8 cellular contexts compared by ENCODE assay signal in genomic region chr15:101445562-101446526, GRCh38. TPM values are rescaled to one million over a fixed set of nuclear protein-coding genes. Genes with fewer than 3 reads are reported as not detected.
DNase-seq lines count a peak whose midpoint lies in the region; ATAC-seq and TF ChIP-seq lines count a peak whose summit lies in the region.

No MANE protein-coding gene starts in this region.

- H3K27ac ChIP-seq in Peyer's patch (peak overlapping the region; percentile 10 to 51 (median 29)), prostate gland (no peak overlapping the region), MM.1S (ENCODE audit: low read length) (no peak overlapping the region)

- no peak overlapping the region for H3K9ac ChIP-seq in MM.1S (ENCODE audit: low read length)

- no peaks in the 10 kb centered on the region for H3F3A ChIP-seq in MM.1S (ENCODE audit: insufficient read depth, low read length)

- H3K4me1 ChIP-seq in Peyer's patch (no peaks in the 10 kb centered on the region), prostate gland (replicated peaks) (no peaks in the 10 kb centered on the region), MM.1S (ENCODE audit: low read length) (no peaks in the 10 kb centered on the region)

- H3K9me3 ChIP-seq in Peyer's patch (no peaks in the 10 kb centered on the region), prostate gland (no peaks in the 10 kb centered on the region), MM.1S (replicated peaks; ENCODE audit: insufficient read depth, low read length) (no peaks in the 10 kb centered on the region)

- no peaks in the 10 kb centered on the region for H3K79me2 ChIP-seq in MM.1S (ENCODE audit: low read length)

- TF ChIP-seq CTCF in Peyer's patch (IDR thresholded peaks at IDR 0.05), result no peak
- no peak for TF ChIP-seq CTCF in prostate gland (IDR thresholded peaks at IDR 0.05)
- TF ChIP-seq CTCF in MM.1S (IDR thresholded peaks at IDR 0.05; ENCODE audit: low read length), result no peak

- H3K27me3 ChIP-seq in Peyer's patch (no peaks in the 10 kb centered on the region), prostate gland (replicated peaks; ENCODE audit: insufficient read depth) (no peaks in the 10 kb centered on the region), MM.1S (replicated peaks; ENCODE audit: insufficient read depth, low read length) (no peaks in the 10 kb centered on the region)

- intact Hi-C loops in prostate gland (cut with DNase I), result no loop called here

- ATAC-seq in GM21786 (IDR thresholded peaks at IDR 0.05; ENCODE audit: unreplicated experiment), result no peak

- no peak overlapping the region for H3K4me2 ChIP-seq in MM.1S (ENCODE audit: low read depth, low read length)

- TF ChIP-seq POLR2A in Peyer's patch (IDR thresholded peaks at IDR 0.05) (no peak), prostate gland (IDR thresholded peaks at IDR 0.05) (no peak)

- H3K36me3 ChIP-seq in Peyer's patch (no peaks in the 10 kb centered on the region), prostate gland (no peaks in the 10 kb centered on the region), MM.1S (replicated peaks; ENCODE audit: insufficient read depth, low read length) (no peaks in the 10 kb centered on the region)

- no peaks in the 10 kb centered on the region for H4K20me1 ChIP-seq in MM.1S (ENCODE audit: insufficient read depth, low read length)

- no peaks in the 10 kb centered on the region for H3K9me2 ChIP-seq in MM.1S (replicated peaks; ENCODE audit: insufficient read depth, low read length)

- no peak overlapping the region for H2AFZ ChIP-seq in MM.1S (ENCODE audit: low read length)

- WGBS in prostate gland, result 59% methylated on average over 22 of the region's 22 CpGs

- peak; percentile 48 for DNase-seq in H4 (ENCODE audit: low spot score)
- no peak for DNase-seq in Peyer's patch
- DNase-seq in fibroblast of the conjunctiva (ENCODE audit: low read depth), result peak; percentile 61
- DNase-seq in prostate gland (ENCODE audit: low spot score), result peak; percentile 59
- no peak for DNase-seq in NCI-H1930 (lab: John Stamatoyannopoulos, UW)
- DNase-seq in glomerular visceral epithelial cell (ENCODE audit: extremely low spot score), result no peak
- DNase-seq in MM.1S, result no peak

- H3K4me3 ChIP-seq in Peyer's patch (no peak overlapping the region), prostate gland (no peak overlapping the region), MM.1S (ENCODE audit: low read length) (no peak overlapping the region)

RNA-seq across cellular contexts. Expression of gene PCSK6, which starts 43.7 kb away (rescaled TPM):
- not detected in 2 replicates for total RNA-seq in H4 (2014; rRNA removed; shearing (Covaris generic))
- 10 to 100 TPM; 10.6 to 98.2 (median 12.8) TPM for total RNA-seq in Peyer's patch
- 10 to 100 TPM in 1 of 2 donors, 1 to 10 TPM in 1; 4.4 to 84.1 TPM for total RNA-seq in prostate gland

Comparison
In these comparisons a context has a peak if more than half of its experiments do, and no peak if none do; other contexts are left out.
1. DNase-seq: peak in H4 (single experiment), fibroblast of the conjunctiva (single experiment) and prostate gland (single experiment); none in Peyer's patch (0 of 3), NCI-H1930 (0 of 2), glomerular visceral epithelial cell (single experiment) and MM.1S (single experiment).
2. H3K27ac ChIP-seq: peak in Peyer's patch (4 of 4); none in prostate gland (0 of 2) and MM.1S (single experiment).